ENCODE assay signal across 8 cellular contexts in genomic region chr11:45233121-45233803, GRCh38. TPM values are rescaled to one million over a fixed set of nuclear protein-coding genes. Genes with fewer than 3 reads are reported as not detected.
DNase-seq lines count a peak whose midpoint lies in the region; ATAC-seq and TF ChIP-seq lines count a peak whose summit lies in the region.

No MANE protein-coding gene starts in this region.

- no peak overlapping the region for H3K4me3 ChIP-seq in epithelial cell of proximal tubule (ENCODE audit: low read depth, low read length)

- TF ChIP-seq CTCF in GM12872 (IDR thresholded peaks at IDR 0.05; ENCODE audit: insufficient read depth, low read depth, low read length) (peak; percentile 94), epithelial cell of proximal tubule (conservative IDR thresholded peaks at IDR 0.05; ENCODE audit: low read depth, low read length) (peak; percentile 85)

- peaks cover 15 to 19% of the 10 kb centered on the region in 2 donors for H3K27me3 Mint-ChIP-seq in natural killer cell treated with Interleukin-12 subunit alpha and Interleukin-12 subunit beta and Interleukin-15 and Interleukin-18, amount 100 ng/mL, for 72 hours

- peak; percentile 88 for ATAC-seq in HG02678 (IDR thresholded peaks at IDR 0.05; ENCODE audit: unreplicated experiment)
- peak; percentile 78 to 79 for ATAC-seq in natural killer cell treated with Interleukin-12 subunit alpha and Interleukin-12 subunit beta and Interleukin-15 and Interleukin-18, amount 100 ng/mL, for 72 hours
- ATAC-seq in GM19455 (IDR thresholded peaks at IDR 0.05; ENCODE audit: unreplicated experiment) = no peak

- H3K4me1 Mint-ChIP-seq in natural killer cell treated with Interleukin-12 subunit alpha and Interleukin-12 subunit beta and Interleukin-15 and Interleukin-18, amount 100 ng/mL, for 72 hours (ENCODE audit: low read depth in 2 of 2) = no peaks in the 10 kb centered on the region

- H3K27ac Mint-ChIP-seq in natural killer cell treated with Interleukin-12 subunit alpha and Interleukin-12 subunit beta and Interleukin-15 and Interleukin-18, amount 100 ng/mL, for 72 hours = no peak overlapping the region

- H3K36me3 Mint-ChIP-seq in natural killer cell treated with Interleukin-12 subunit alpha and Interleukin-12 subunit beta and Interleukin-15 and Interleukin-18, amount 100 ng/mL, for 72 hours = no peaks in the 10 kb centered on the region

- H3K9me3 Mint-ChIP-seq in natural killer cell treated with Interleukin-12 subunit alpha and Interleukin-12 subunit beta and Interleukin-15 and Interleukin-18, amount 100 ng/mL, for 72 hours = no peaks in the 10 kb centered on the region

- H3K4me3 Mint-ChIP-seq in natural killer cell treated with Interleukin-12 subunit alpha and Interleukin-12 subunit beta and Interleukin-15 and Interleukin-18, amount 100 ng/mL, for 72 hours = no peak overlapping the region

- DNase-seq in NOMO-1 treated with dmso at 0.1 percent for 144 hours (lab: John Stamatoyannopoulos, UW; ENCODE audit: unreplicated experiment) (peak; percentile 13), epithelial cell of proximal tubule (ENCODE audit: low read depth) (no peak)
- peak; percentile 30 for DNase-seq in activated CD8-positive, alpha-beta memory T cell treated with anti-CD3 and anti-CD28 coated beads, Interleukin-2, amount 50 U/mL, for 24 hours (ENCODE audit: extremely low read depth)
- peak; percentile 71 for DNase-seq in natural killer cell treated with Interleukin-12 subunit alpha and Interleukin-12 subunit beta and Interleukin-15 and Interleukin-18, amount 100 ng/mL, for 72 hours (ENCODE audit: low spot score)
- peak; percentile 43 for DNase-seq in stimulated activated naive CD4-positive, alpha-beta T cell treated with Interleukin-2 at 50 U/mL for 16 hours (lab: John Stamatoyannopoulos, UW)

RNA-seq across cellular contexts. Expression of gene SYT13, which starts 52.9 kb away (rescaled TPM):
- 5.4 and 6.4 TPM in 2 replicates for total RNA-seq in epithelial cell of proximal tubule
- total RNA-seq in natural killer cell treated with Interleukin-12 subunit alpha and Interleukin-12 subunit beta and Interleukin-15 and Interleukin-18, amount 100 ng/mL, for 72 hours = not detected
